In genomic region chr20:53365676-53366075, GRCh38 we compare ENCODE assay signal across 24 cellular contexts.
"Had no signal": no experiment of that assay in that cellular context is flagged by ENCODE, and none has a peak within 500 bp of the region (broad histone marks: within the 10 kb centered on the region; RNA-seq: fewer than 3 reads in every experiment).

No MANE protein-coding gene starts in this region.

- H3K4me1 Mint-ChIP-seq: activated B cell treated with CpG ODN at 0.5 μM for 24 hours; activated CD8-positive, alpha-beta memory T cell treated with anti-CD3 and anti-CD28 coated beads, Interleukin-2, amount 10 ng/mL, durations not matched to agents 7 days and 5 days; central memory CD8-positive, alpha-beta T cell had no signal

- H3K4me3 ChIP-seq: MG63 had no signal

- H3K4me3 Mint-ChIP-seq: activated B cell treated with CpG ODN at 0.5 μM for 24 hours; activated CD4-positive, alpha-beta T cell treated with anti-CD3 and anti-CD28 coated beads, Interleukin-2, amount 10 ng/mL, durations not matched to agents 24 days and 14 days; activated CD8-positive, alpha-beta memory T cell treated with anti-CD3 and anti-CD28 coated beads, Interleukin-2, amount 10 ng/mL, durations not matched to agents 7 days and 5 days; activated naive CD8-positive, alpha-beta T cell; activated T-cell treated with anti-CD3 and anti-CD28 coated beads, Interleukin-2, amount 50 U/mL, for 24 hours; activated T-helper 1 cell treated with anti-CD3 and anti-CD28 coated beads, Interleukin-12 subunit alpha, Interleukin-12 subunit beta, Interleukin-2, Interleukin-4 antibody, amounts not matched to agents 30 ng/mL and 10 ng/mL and 1 ng/mL, durations not matched to agents 14 hours and 24 hours and 36 hours; brain; central memory CD8-positive, alpha-beta T cell; T-helper 1 cell treated with Interleukin-12 subunit alpha and Interleukin-12 subunit beta and Interleukin-4 antibody, amounts not matched to agents 30 μg/mL and 1 μg/mL, for 36 hours had no signal

- H3K27me3 Mint-ChIP-seq: activated CD4-positive, alpha-beta T cell treated with anti-CD3 and anti-CD28 coated beads, Interleukin-2, amount 10 ng/mL, durations not matched to agents 24 days and 14 days; activated naive CD8-positive, alpha-beta T cell; activated T-cell treated with anti-CD3 and anti-CD28 coated beads, Interleukin-2, amount 50 U/mL, for 24 hours had no signal

- H3K27ac Mint-ChIP-seq: activated B cell treated with CpG ODN at 0.5 μM for 24 hours; activated CD4-positive, alpha-beta T cell treated with anti-CD3 and anti-CD28 coated beads, Interleukin-2, amount 10 ng/mL, durations not matched to agents 24 days and 14 days; activated CD8-positive, alpha-beta memory T cell treated with anti-CD3 and anti-CD28 coated beads, Interleukin-2, amount 10 ng/mL, durations not matched to agents 7 days and 5 days; activated naive CD8-positive, alpha-beta T cell; activated T-cell treated with anti-CD3 and anti-CD28 coated beads, Interleukin-2, amount 50 U/mL, for 24 hours; activated T-helper 1 cell treated with anti-CD3 and anti-CD28 coated beads, Interleukin-12 subunit alpha, Interleukin-12 subunit beta, Interleukin-2, Interleukin-4 antibody, amounts not matched to agents 30 ng/mL and 10 ng/mL and 1 ng/mL, durations not matched to agents 14 hours and 24 hours and 36 hours; brain; T-helper 1 cell treated with Interleukin-12 subunit alpha and Interleukin-12 subunit beta and Interleukin-4 antibody, amounts not matched to agents 30 μg/mL and 1 μg/mL, for 36 hours had no signal

- DNase-seq: activated B cell treated with CpG ODN at 0.5 μM for 24 hours; activated CD4-positive, alpha-beta T cell treated with anti-CD3 and anti-CD28 coated beads for 1 hour; activated CD4-positive, alpha-beta T cell treated with anti-CD3 and anti-CD28 coated beads, Interleukin-2, amount 10 ng/mL, durations not matched to agents 24 days and 14 days; activated CD4-positive, alpha-beta T cell treated with anti-CD3 and anti-CD28 coated beads, Interleukin-2, amount 50 U/mL, for 48 hours; activated CD8-positive, alpha-beta memory T cell treated with anti-CD3 and anti-CD28 coated beads, Interleukin-2, amount 10 ng/mL, durations not matched to agents 7 days and 5 days; activated effector memory CD4-positive, alpha-beta T cell treated with Interleukin-2 at 50 U/mL for 16 hours; activated naive CD4-positive, alpha-beta T cell treated with Interleukin-2 at 50 U/mL for 16 hours; activated T-cell treated with anti-CD3 and anti-CD28 coated beads, Interleukin-2, amount 50 U/mL, for 24 hours; amygdala; MG63; MV-4-11; NCI-H1105 treated with DMSO at 0.1 percent for 48 hours; NCI-H1436 treated with DMSO at 0.1 percent for 48 hours; NCI-H187; NCI-H526; NCI-H82; PC-3; SHP77; T-helper 9 cell had no signal

- H3K9me3 Mint-ChIP-seq: activated B cell treated with CpG ODN at 0.5 μM for 24 hours; activated CD4-positive, alpha-beta T cell treated with anti-CD3 and anti-CD28 coated beads, Interleukin-2, amount 10 ng/mL, durations not matched to agents 24 days and 14 days; activated T-cell treated with anti-CD3 and anti-CD28 coated beads, Interleukin-2, amount 50 U/mL, for 24 hours; activated T-helper 1 cell treated with anti-CD3 and anti-CD28 coated beads, Interleukin-12 subunit alpha, Interleukin-12 subunit beta, Interleukin-2, Interleukin-4 antibody, amounts not matched to agents 30 ng/mL and 10 ng/mL and 1 ng/mL, durations not matched to agents 14 hours and 24 hours and 36 hours; central memory CD8-positive, alpha-beta T cell; T-helper 1 cell treated with Interleukin-12 subunit alpha and Interleukin-12 subunit beta and Interleukin-4 antibody, amounts not matched to agents 30 μg/mL and 1 μg/mL, for 36 hours had no signal

- H3K36me3 Mint-ChIP-seq: activated CD8-positive, alpha-beta memory T cell treated with anti-CD3 and anti-CD28 coated beads, Interleukin-2, amount 10 ng/mL, durations not matched to agents 7 days and 5 days; activated naive CD8-positive, alpha-beta T cell; brain had no signal

- H3K36me3 ChIP-seq: MG63 had no signal
